Comparison of ENCODE assay signal across 1 cellular context in the genomic region with DNA sequence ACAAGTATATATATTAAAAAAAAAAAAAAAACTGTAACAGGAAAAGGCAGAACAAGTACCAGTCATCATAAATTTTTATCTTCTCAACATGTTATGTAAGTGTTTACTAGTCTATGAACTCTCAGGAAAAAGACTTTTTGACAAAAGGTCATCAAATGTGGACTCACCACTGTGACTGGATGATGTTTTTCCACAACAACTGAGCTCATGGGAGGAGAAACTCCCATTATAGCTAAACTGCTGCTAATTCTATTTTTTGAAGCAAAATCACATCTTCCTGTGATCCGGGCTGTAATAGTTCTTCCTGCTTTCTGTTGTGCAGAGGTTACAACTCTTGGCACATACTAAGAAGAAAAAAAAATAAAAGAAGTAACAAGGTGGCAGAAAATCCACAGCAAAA.
TF ChIP-seq lines count a peak whose summit lies in the region.

No MANE protein-coding gene starts in this region.

TF ChIP-seq in K562, 482 proteins besides CTCF, POLR2A, EP300 and RAD21:
- TF ChIP-seq MIER1 (IDR thresholded peaks at IDR 0.05; ENCODE audit: low read depth) (no peak), C11orf30 (IDR thresholded peaks at IDR 0.05; ENCODE audit: low read depth) (no peak), MAZ (CRISPR knock-in tag; conservative IDR thresholded peaks at IDR 0.05 in 1 of 2, IDR thresholded peaks at IDR 0.05 in 1 of 2) (no peak), PYGO2 (tag; IDR thresholded peaks at IDR 0.05) (no peak), ZNF77 (CRISPR knock-in tag; IDR thresholded peaks at IDR 0.05) (no peak), ELF1 (tag; IDR thresholded peaks at IDR 0.05) (no peak), SRSF9 (IDR thresholded peaks at IDR 0.05; ENCODE audit: borderline replicate concordance, low read depth, low read length) (no peak), ELF4 (CRISPR knock-in tag; IDR thresholded peaks at IDR 0.05) (no peak), RFX5 (IDR thresholded peaks at IDR 0.05; ENCODE audit: low read depth, low read length) (no peak), ZNF263 (CRISPR knock-in tag; IDR thresholded peaks at IDR 0.05; ENCODE audit: borderline replicate concordance) (no peak)
- TF ChIP-seq, protein P1, sequence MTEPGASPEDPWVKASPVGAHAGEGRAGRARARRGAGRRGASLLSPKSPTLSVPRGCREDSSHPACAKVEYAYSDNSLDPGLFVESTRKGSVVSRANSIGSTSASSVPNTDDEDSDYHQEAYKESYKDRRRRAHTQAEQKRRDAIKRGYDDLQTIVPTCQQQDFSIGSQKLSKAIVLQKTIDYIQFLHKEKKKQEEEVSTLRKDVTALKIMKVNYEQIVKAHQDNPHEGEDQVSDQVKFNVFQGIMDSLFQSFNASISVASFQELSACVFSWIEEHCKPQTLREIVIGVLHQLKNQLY (CRISPR knock-in tag; conservative IDR thresholded peaks at IDR 0.05): no peak
- TF ChIP-seq, protein P2, sequence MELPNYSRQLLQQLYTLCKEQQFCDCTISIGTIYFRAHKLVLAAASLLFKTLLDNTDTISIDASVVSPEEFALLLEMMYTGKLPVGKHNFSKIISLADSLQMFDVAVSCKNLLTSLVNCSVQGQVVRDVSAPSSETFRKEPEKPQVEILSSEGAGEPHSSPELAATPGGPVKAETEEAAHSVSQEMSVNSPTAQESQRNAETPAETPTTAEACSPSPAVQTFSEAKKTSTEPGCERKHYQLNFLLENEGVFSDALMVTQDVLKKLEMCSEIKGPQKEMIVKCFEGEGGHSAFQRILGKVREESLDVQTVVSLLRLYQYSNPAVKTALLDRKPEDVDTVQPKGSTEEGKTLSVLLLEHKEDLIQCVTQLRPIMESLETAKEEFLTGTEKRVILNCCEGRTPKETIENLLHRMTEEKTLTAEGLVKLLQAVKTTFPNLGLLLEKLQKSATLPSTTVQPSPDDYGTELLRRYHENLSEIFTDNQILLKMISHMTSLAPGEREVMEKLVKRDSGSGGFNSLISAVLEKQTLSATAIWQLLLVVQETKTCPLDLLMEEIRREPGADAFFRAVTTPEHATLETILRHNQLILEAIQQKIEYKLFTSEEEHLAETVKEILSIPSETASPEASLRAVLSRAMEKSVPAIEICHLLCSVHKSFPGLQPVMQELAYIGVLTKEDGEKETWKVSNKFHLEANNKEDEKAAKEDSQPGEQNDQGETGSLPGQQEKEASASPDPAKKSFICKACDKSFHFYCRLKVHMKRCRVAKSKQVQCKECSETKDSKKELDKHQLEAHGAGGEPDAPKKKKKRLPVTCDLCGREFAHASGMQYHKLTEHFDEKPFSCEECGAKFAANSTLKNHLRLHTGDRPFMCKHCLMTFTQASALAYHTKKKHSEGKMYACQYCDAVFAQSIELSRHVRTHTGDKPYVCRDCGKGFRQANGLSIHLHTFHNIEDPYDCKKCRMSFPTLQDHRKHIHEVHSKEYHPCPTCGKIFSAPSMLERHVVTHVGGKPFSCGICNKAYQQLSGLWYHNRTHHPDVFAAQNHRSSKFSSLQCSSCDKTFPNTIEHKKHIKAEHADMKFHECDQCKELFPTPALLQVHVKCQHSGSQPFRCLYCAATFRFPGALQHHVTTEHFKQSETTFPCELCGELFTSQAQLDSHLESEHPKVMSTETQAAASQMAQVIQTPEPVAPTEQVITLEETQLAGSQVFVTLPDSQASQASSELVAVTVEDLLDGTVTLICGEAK (IDR thresholded peaks at IDR 0.05): no peak
- TF ChIP-seq, protein P2 (CRISPR knock-in tag; IDR thresholded peaks at IDR 0.05): no peak
- TF ChIP-seq, protein P3, sequence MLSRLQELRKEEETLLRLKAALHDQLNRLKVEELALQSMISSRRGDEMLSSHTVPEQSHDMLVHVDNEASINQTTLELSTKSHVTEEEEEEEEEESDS (CRISPR knock-in tag; IDR thresholded peaks at IDR 0.05): no peak
- TF ChIP-seq, protein P4, sequence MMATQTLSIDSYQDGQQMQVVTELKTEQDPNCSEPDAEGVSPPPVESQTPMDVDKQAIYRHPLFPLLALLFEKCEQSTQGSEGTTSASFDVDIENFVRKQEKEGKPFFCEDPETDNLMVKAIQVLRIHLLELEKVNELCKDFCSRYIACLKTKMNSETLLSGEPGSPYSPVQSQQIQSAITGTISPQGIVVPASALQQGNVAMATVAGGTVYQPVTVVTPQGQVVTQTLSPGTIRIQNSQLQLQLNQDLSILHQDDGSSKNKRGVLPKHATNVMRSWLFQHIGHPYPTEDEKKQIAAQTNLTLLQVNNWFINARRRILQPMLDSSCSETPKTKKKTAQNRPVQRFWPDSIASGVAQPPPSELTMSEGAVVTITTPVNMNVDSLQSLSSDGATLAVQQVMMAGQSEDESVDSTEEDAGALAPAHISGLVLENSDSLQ (IDR thresholded peaks at IDR 0.05): no peak
- TF ChIP-seq, protein P5, sequence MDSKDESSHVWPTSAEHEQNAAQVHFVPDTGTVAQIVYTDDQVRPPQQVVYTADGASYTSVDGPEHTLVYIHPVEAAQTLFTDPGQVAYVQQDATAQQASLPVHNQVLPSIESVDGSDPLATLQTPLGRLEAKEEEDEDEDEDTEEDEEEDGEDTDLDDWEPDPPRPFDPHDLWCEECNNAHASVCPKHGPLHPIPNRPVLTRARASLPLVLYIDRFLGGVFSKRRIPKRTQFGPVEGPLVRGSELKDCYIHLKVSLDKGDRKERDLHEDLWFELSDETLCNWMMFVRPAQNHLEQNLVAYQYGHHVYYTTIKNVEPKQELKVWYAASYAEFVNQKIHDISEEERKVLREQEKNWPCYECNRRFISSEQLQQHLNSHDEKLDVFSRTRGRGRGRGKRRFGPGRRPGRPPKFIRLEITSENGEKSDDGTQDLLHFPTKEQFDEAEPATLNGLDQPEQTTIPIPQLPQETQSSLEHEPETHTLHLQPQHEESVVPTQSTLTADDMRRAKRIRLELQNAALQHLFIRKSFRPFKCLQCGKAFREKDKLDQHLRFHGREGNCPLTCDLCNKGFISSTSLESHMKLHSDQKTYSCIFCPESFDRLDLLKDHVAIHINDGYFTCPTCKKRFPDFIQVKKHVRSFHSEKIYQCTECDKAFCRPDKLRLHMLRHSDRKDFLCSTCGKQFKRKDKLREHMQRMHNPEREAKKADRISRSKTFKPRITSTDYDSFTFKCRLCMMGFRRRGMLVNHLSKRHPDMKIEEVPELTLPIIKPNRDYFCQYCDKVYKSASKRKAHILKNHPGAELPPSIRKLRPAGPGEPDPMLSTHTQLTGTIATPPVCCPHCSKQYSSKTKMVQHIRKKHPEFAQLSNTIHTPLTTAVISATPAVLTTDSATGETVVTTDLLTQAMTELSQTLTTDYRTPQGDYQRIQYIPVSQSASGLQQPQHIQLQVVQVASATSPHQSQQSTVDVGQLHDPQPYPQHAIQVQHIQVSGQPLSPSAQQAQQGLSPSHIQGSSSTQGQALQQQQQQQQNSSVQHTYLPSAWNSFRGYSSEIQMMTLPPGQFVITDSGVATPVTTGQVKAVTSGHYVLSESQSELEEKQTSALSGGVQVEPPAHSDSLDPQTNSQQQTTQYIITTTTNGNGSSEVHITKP (IDR thresholded peaks at IDR 0.05; ENCODE audit: partially characterized antibody): no peak
- TF ChIP-seq, protein P6, sequence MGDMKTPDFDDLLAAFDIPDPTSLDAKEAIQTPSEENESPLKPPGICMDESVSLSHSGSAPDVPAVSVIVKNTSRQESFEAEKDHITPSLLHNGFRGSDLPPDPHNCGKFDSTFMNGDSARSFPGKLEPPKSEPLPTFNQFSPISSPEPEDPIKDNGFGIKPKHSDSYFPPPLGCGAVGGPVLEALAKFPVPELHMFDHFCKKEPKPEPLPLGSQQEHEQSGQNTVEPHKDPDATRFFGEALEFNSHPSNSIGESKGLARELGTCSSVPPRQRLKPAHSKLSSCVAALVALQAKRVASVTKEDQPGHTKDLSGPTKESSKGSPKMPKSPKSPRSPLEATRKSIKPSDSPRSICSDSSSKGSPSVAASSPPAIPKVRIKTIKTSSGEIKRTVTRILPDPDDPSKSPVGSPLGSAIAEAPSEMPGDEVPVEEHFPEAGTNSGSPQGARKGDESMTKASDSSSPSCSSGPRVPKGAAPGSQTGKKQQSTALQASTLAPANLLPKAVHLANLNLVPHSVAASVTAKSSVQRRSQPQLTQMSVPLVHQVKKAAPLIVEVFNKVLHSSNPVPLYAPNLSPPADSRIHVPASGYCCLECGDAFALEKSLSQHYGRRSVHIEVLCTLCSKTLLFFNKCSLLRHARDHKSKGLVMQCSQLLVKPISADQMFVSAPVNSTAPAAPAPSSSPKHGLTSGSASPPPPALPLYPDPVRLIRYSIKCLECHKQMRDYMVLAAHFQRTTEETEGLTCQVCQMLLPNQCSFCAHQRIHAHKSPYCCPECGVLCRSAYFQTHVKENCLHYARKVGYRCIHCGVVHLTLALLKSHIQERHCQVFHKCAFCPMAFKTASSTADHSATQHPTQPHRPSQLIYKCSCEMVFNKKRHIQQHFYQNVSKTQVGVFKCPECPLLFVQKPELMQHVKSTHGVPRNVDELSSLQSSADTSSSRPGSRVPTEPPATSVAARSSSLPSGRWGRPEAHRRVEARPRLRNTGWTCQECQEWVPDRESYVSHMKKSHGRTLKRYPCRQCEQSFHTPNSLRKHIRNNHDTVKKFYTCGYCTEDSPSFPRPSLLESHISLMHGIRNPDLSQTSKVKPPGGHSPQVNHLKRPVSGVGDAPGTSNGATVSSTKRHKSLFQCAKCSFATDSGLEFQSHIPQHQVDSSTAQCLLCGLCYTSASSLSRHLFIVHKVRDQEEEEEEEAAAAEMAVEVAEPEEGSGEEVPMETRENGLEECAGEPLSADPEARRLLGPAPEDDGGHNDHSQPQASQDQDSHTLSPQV (IDR thresholded peaks at IDR 0.05): no peak
